ENCODE assay signal across 9 cellular contexts in the genomic region with DNA sequence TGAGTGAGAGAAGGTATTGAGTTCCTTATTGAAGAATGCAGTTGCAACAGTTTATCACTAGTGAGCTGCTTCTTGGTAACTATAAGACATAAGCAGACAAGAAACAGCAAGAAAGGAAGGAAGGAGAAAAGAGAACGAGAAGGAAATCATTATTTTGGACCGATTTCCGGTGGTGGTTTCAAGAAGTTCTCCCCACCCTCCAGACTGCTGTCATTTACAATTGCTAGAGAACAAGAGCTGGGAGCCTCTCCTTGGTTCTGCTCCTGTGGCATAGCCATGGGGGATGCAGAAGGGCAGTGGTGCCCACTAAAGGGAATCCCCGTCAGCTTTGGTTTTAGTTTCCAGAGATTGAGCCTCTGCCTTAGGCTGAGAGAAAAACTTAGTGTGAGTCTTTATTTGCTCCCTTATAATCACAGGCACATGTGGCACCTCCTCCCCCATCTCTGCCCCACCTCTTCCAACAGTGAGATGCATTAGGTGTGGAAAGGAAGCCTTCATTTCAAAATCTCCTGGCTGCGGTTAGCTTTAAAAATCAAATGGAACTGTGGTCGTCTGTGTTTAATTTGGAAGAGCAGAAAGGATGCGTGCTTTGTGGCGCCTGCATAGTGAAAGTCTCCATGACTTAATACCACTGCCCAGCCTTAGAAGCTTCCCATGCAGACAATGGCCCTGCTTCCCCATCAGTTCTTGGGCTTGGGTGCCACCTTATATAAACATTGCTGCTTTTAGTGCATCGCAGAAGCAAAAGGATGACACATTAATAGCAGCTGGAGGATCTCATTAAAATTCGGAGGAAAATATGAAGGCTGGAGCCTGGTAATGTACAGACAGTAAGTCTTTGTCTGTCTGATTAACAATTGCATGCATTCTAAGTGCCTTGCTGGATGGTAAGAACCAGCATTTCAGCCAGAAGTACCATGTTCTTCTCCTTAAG. TPM values are rescaled to one million over a fixed set of nuclear protein-coding genes. Genes with fewer than 3 reads are reported as not detected.
DNase-seq lines count a peak whose midpoint lies in the region; ATAC-seq and TF ChIP-seq lines count a peak whose summit lies in the region.
"Had no signal": no experiment of that assay in that cellular context is flagged by ENCODE, and none has a peak within 500 bp of the region (broad histone marks: within the 10 kb centered on the region; RNA-seq: fewer than 3 reads in every experiment).

No MANE protein-coding gene starts in this region.

- H3K4me3 Mint-ChIP-seq in natural killer cell (peak overlapping the region; percentile 18), Calu3 (ENCODE audit: low read depth, unreplicated experiment) (no peak overlapping the region)

- no peaks in the 10 kb centered on the region for H3K36me3 ChIP-seq in SJCRH30
- no peaks in the 10 kb centered on the region for H3K36me3 ChIP-seq in left lung

- ATAC-seq in GM21723 (IDR thresholded peaks at IDR 0.05; ENCODE audit: unreplicated experiment) (peak; percentile 23), natural killer cell (peak in 2 of 3 donors; percentile 17 to 26), left lung (no peak)

- CTCF ChIA-PET in Calu3 (lab: Charles Lee): no interaction called here

- H3K27ac ChIP-seq in SJCRH30: peak overlapping the region; percentile 28
- H3K27ac ChIP-seq in left lung: peak overlapping the region in 1 of 2 donors; percentile 45

- intact Hi-C loops in natural killer cell (cut with micrococcal nuclease) (no loop called here), left lung (cut with DNase I) (no loop called here), Calu3 (cut with micrococcal nuclease; ENCODE audit: unreplicated experiment) (no loop called here)

- H3K27me3 Mint-ChIP-seq in natural killer cell (ENCODE audit: low read depth in 2 of 2): no peaks in the 10 kb centered on the region
- H3K27me3 Mint-ChIP-seq in Calu3 (ENCODE audit: unreplicated experiment): no peaks in the 10 kb centered on the region

- H3K4me1 Mint-ChIP-seq in natural killer cell (peaks cover 46 to 51% of the 10 kb centered on the region in 2 donors), Calu3 (ENCODE audit: low read depth, unreplicated experiment) (no peaks in the 10 kb centered on the region)

- no peaks in the 10 kb centered on the region for H3K27me3 ChIP-seq in SJCRH30
- no peaks in the 10 kb centered on the region for H3K27me3 ChIP-seq in left lung

- DNase-seq in SJCRH30 (peak; percentile 18 to 44), natural killer cell (no peak), left lung (no peak), cerebellum (ENCODE audit: low spot score) (no peak), Calu3 (no peak)
- no peak for DNase-seq in stimulated activated CD4-positive, alpha-beta T cell treated with anti-CD3 and anti-CD28 coated beads, Interleukin-2, amount 100 ng/mL, for 48 hours
- DNase-seq: NCI-H524 had no signal

- H3K9me3 Mint-ChIP-seq in natural killer cell (no peaks in the 10 kb centered on the region), Calu3 (ENCODE audit: low read depth, unreplicated experiment) (no peaks in the 10 kb centered on the region)

- H3K9me3 ChIP-seq in SJCRH30 (replicated peaks) (no peaks in the 10 kb centered on the region), left lung (no peaks in the 10 kb centered on the region)

- H3K4me1 ChIP-seq in SJCRH30 (peaks cover 48% of the 10 kb centered on the region), left lung (peaks cover 15 to 46% of the 10 kb centered on the region in 2 donors)

- H3K27ac Mint-ChIP-seq in natural killer cell (peak overlapping the region in 1 of 2 donors; percentile 1), Calu3 (ENCODE audit: unreplicated experiment) (no peak overlapping the region)

- H3K36me3 Mint-ChIP-seq in natural killer cell (no peaks in the 10 kb centered on the region), Calu3 (ENCODE audit: insufficient read depth, unreplicated experiment) (no peaks in the 10 kb centered on the region)

- TF ChIP-seq CTCF in natural killer cell (IDR thresholded peaks at IDR 0.05) (no peak), left lung (IDR thresholded peaks at IDR 0.05) (no peak), Calu3 (IDR thresholded peaks at IDR 0.05; ENCODE audit: unreplicated experiment) (no peak)

- H3K4me3 ChIP-seq in GM08714 (ENCODE audit: low read length): peak overlapping the region; percentile 58; the same call in 1 of the 2 replicates
- H3K4me3 ChIP-seq in SJCRH30: no peak overlapping the region; the same call in 1 of the 2 replicates
- H3K4me3 ChIP-seq in left lung: no peak overlapping the region

- no TSS peak for BruUV-seq in Calu3 (replicated peaks; lab: Mats Ljungman, UMichigan)

RNA-seq across cellular contexts. Expression of gene LRCH1, which starts 25.0 kb away (rescaled TPM):
- 9.2 and 10.9 TPM in 2 replicates for total RNA-seq in SJCRH30 (2014; rRNA removed; shearing (Covaris generic))
- total RNA-seq in natural killer cell (10 to 100 TPM; 23.7 to 32.2 (median 29.6) TPM), left lung (10 to 100 TPM; 16.1 to 17.7 TPM), cerebellum (25.3 TPM), Calu3 (2022) (11.4 and 11.7 TPM in 2 replicates)

Comparison
In these comparisons a context has a peak if more than half of its experiments do, and no peak if none do; other contexts are left out.
1. DNase-seq: peak in SJCRH30 (2 of 2); none in natural killer cell (single experiment), left lung (0 of 2), stimulated activated CD4-positive, alpha-beta T cell treated with anti-CD3 and anti-CD28 coated beads, Interleukin-2, amount 100 ng/mL, for 48 hours (0 of 2), cerebellum (single experiment) and Calu3 (single experiment).